9 cellular contexts compared by ENCODE assay signal in genomic region chr2:24082787-24083566, GRCh38. TPM values are rescaled to one million over a fixed set of nuclear protein-coding genes. Genes with fewer than 3 reads are reported as not detected.
DNase-seq lines count a peak whose midpoint lies in the region; ATAC-seq lines count a peak whose summit lies in the region.
"Had no signal": no experiment of that assay in that cellular context is flagged by ENCODE, and none has a peak within 500 bp of the region (broad histone marks: within the 10 kb centered on the region; RNA-seq: fewer than 3 reads in every experiment).

No MANE protein-coding gene starts in this region.

- DNase-seq in T-helper 1 cell: no peak
- DNase-seq in activated naive CD8-positive, alpha-beta T cell treated with anti-CD3 and anti-CD28 coated beads, Interleukin-2, amount 10 ng/mL, durations not matched to agents 7 days and 5 days: no peak
- DNase-seq in stimulated activated naive CD8-positive, alpha-beta T cell treated with anti-CD3 and anti-CD28 coated beads, Interleukin-15, amount 100 ng/mL, for 72 hours: no peak
- DNase-seq in NK-92 (lab: John Stamatoyannopoulos, UW; ENCODE audit: unreplicated experiment): no peak

- peak overlapping the region; percentile 73 for H3K4me3 ChIP-seq in iPS-18c (ENCODE audit: insufficient read depth, low read depth, low read length)

- no peaks in the 10 kb centered on the region for H3K27me3 Mint-ChIP-seq in T-helper 1 cell treated with Interleukin-12 subunit alpha and Interleukin-12 subunit beta and Interleukin-4 antibody, amounts not matched to agents 30 μg/mL and 1 μg/mL, for 36 hours (ENCODE audit: low read depth)
- H3K27me3 Mint-ChIP-seq in activated naive CD8-positive, alpha-beta T cell treated with anti-CD3 and anti-CD28 coated beads, Interleukin-2, amount 10 ng/mL, durations not matched to agents 7 days and 5 days: no peaks in the 10 kb centered on the region
- no peaks in the 10 kb centered on the region for H3K27me3 Mint-ChIP-seq in stimulated activated naive CD8-positive, alpha-beta T cell treated with anti-CD3 and anti-CD28 coated beads, Interleukin-15, amount 100 ng/mL, for 72 hours

- H3K9me3 Mint-ChIP-seq in T-helper 1 cell treated with Interleukin-12 subunit alpha and Interleukin-12 subunit beta and Interleukin-4 antibody, amounts not matched to agents 30 μg/mL and 1 μg/mL, for 36 hours: no peaks in the 10 kb centered on the region
- no peaks in the 10 kb centered on the region for H3K9me3 Mint-ChIP-seq in activated naive CD8-positive, alpha-beta T cell treated with anti-CD3 and anti-CD28 coated beads, Interleukin-2, amount 10 ng/mL, durations not matched to agents 7 days and 5 days
- no peaks in the 10 kb centered on the region for H3K9me3 Mint-ChIP-seq in stimulated activated naive CD8-positive, alpha-beta T cell treated with anti-CD3 and anti-CD28 coated beads, Interleukin-15, amount 100 ng/mL, for 72 hours

- POLR2A ChIA-PET in activated naive CD8-positive, alpha-beta T cell treated with anti-CD3 and anti-CD28 coated beads, Interleukin-2, amount 10 ng/mL, durations not matched to agents 7 days and 5 days (lab: Charles Lee): interaction anchor here (0.6 to 2.7 kb wide), 8 partner anchors 33 to 258 kb away, joined by 3 to 40 read pairs (median 6); partner anchors contain the start of genes ATAD2B, FAM228B, UBXN2A and WDCP

- H3K9me3 ChIP-seq in iPS-18c (ENCODE audit: control insufficient read depth, insufficient read depth, low read length): no peaks in the 10 kb centered on the region
- H3K9me3 ChIP-seq: SJSA1 had no signal

- peaks cover 5% of the 10 kb centered on the region for H3K36me3 Mint-ChIP-seq in T-helper 1 cell treated with Interleukin-12 subunit alpha and Interleukin-12 subunit beta and Interleukin-4 antibody, amounts not matched to agents 30 μg/mL and 1 μg/mL, for 36 hours (ENCODE audit: low read depth)
- peaks cover 10% of the 10 kb centered on the region for H3K36me3 Mint-ChIP-seq in activated naive CD8-positive, alpha-beta T cell treated with anti-CD3 and anti-CD28 coated beads, Interleukin-2, amount 10 ng/mL, durations not matched to agents 7 days and 5 days

- ATAC-seq in activated naive CD8-positive, alpha-beta T cell treated with anti-CD3 and anti-CD28 coated beads, Interleukin-2, amount 10 ng/mL, durations not matched to agents 7 days and 5 days (ENCODE audit: low read depth): no peak
- no peak for ATAC-seq in stimulated activated naive CD8-positive, alpha-beta T cell treated with anti-CD3 and anti-CD28 coated beads, Interleukin-15, amount 100 ng/mL, for 72 hours
- ATAC-seq in HG03135 (IDR thresholded peaks at IDR 0.05; ENCODE audit: unreplicated experiment) (no peak), HG03439 (IDR thresholded peaks at IDR 0.05; ENCODE audit: unreplicated experiment) (no peak)

- H3K4me3 Mint-ChIP-seq in T-helper 1 cell treated with Interleukin-12 subunit alpha and Interleukin-12 subunit beta and Interleukin-4 antibody, amounts not matched to agents 30 μg/mL and 1 μg/mL, for 36 hours: peak overlapping the region; percentile 79
- peak overlapping the region; percentile 96 for H3K4me3 Mint-ChIP-seq in activated naive CD8-positive, alpha-beta T cell treated with anti-CD3 and anti-CD28 coated beads, Interleukin-2, amount 10 ng/mL, durations not matched to agents 7 days and 5 days
- peak overlapping the region; percentile 85 to 90 for H3K4me3 Mint-ChIP-seq in stimulated activated naive CD8-positive, alpha-beta T cell treated with anti-CD3 and anti-CD28 coated beads, Interleukin-15, amount 100 ng/mL, for 72 hours

- peaks cover 17% of the 10 kb centered on the region for H3K4me1 Mint-ChIP-seq in T-helper 1 cell treated with Interleukin-12 subunit alpha and Interleukin-12 subunit beta and Interleukin-4 antibody, amounts not matched to agents 30 μg/mL and 1 μg/mL, for 36 hours (ENCODE audit: low read depth)
- H3K4me1 Mint-ChIP-seq in activated naive CD8-positive, alpha-beta T cell treated with anti-CD3 and anti-CD28 coated beads, Interleukin-2, amount 10 ng/mL, durations not matched to agents 7 days and 5 days: peaks cover 25% of the 10 kb centered on the region
- H3K4me1 Mint-ChIP-seq in stimulated activated naive CD8-positive, alpha-beta T cell treated with anti-CD3 and anti-CD28 coated beads, Interleukin-15, amount 100 ng/mL, for 72 hours: peaks cover 13% of the 10 kb centered on the region

- peak overlapping the region; percentile 64 for H3K27ac Mint-ChIP-seq in T-helper 1 cell treated with Interleukin-12 subunit alpha and Interleukin-12 subunit beta and Interleukin-4 antibody, amounts not matched to agents 30 μg/mL and 1 μg/mL, for 36 hours
- H3K27ac Mint-ChIP-seq in activated naive CD8-positive, alpha-beta T cell treated with anti-CD3 and anti-CD28 coated beads, Interleukin-2, amount 10 ng/mL, durations not matched to agents 7 days and 5 days: peak overlapping the region; percentile 95
- no peak overlapping the region for H3K27ac Mint-ChIP-seq in stimulated activated naive CD8-positive, alpha-beta T cell treated with anti-CD3 and anti-CD28 coated beads, Interleukin-15, amount 100 ng/mL, for 72 hours

RNA-seq across cellular contexts. Expression of gene TP53I3, which starts 1.7 kb away (rescaled TPM):
- total RNA-seq in activated naive CD8-positive, alpha-beta T cell treated with anti-CD3 and anti-CD28 coated beads, Interleukin-2, amount 10 ng/mL, durations not matched to agents 7 days and 5 days: 1 to 10 TPM; 3.6 to 3.7 TPM

RNA-seq across cellular contexts. Expression of gene SF3B6, which starts 6.9 kb away (rescaled TPM):
- 10 to 100 TPM; 66.5 to 71.2 TPM for total RNA-seq in activated naive CD8-positive, alpha-beta T cell treated with anti-CD3 and anti-CD28 coated beads, Interleukin-2, amount 10 ng/mL, durations not matched to agents 7 days and 5 days

RNA-seq across cellular contexts. Expression of gene FKBP1B, which starts 33.4 kb away (rescaled TPM):
- 1 to 10 TPM; 4.0 to 4.3 TPM for total RNA-seq in activated naive CD8-positive, alpha-beta T cell treated with anti-CD3 and anti-CD28 coated beads, Interleukin-2, amount 10 ng/mL, durations not matched to agents 7 days and 5 days

RNA-seq across cellular contexts. Expression of gene WDCP, which starts 35.8 kb away (rescaled TPM):
- total RNA-seq in activated naive CD8-positive, alpha-beta T cell treated with anti-CD3 and anti-CD28 coated beads, Interleukin-2, amount 10 ng/mL, durations not matched to agents 7 days and 5 days: 10 to 100 TPM; 15.6 to 19.4 TPM

RNA-seq across cellular contexts. Expression of gene PFN4, which starts 40.2 kb away (rescaled TPM):
- total RNA-seq in activated naive CD8-positive, alpha-beta T cell treated with anti-CD3 and anti-CD28 coated beads, Interleukin-2, amount 10 ng/mL, durations not matched to agents 7 days and 5 days: not detected

Comparison
In these comparisons a context has a peak if more than half of its experiments do, and no peak if none do; other contexts are left out.
1. H3K27ac Mint-ChIP-seq: peak in T-helper 1 cell treated with Interleukin-12 subunit alpha and Interleukin-12 subunit beta and Interleukin-4 antibody, amounts not matched to agents 30 μg/mL and 1 μg/mL, for 36 hours (single experiment) and activated naive CD8-positive, alpha-beta T cell treated with anti-CD3 and anti-CD28 coated beads, Interleukin-2, amount 10 ng/mL, durations not matched to agents 7 days and 5 days (single experiment); none in stimulated activated naive CD8-positive, alpha-beta T cell treated with anti-CD3 and anti-CD28 coated beads, Interleukin-15, amount 100 ng/mL, for 72 hours (0 of 2).
2. Peak in every context shown above with its lines, with median percentiles within 50 percentile points of each other: H3K4me3 Mint-ChIP-seq.